27 cellular contexts compared by ENCODE assay signal in genomic region chr19:49771674-49772139, GRCh38. TPM values are rescaled to one million over a fixed set of nuclear protein-coding genes. Genes with fewer than 3 reads are reported as not detected.
A peak's percentile ranks its signal among the peaks of the same experiment; 100 is the strongest.
DNase-seq lines count a peak whose midpoint lies in the region; ATAC-seq, FAIRE-seq and TF ChIP-seq lines count a peak whose summit lies in the region.
"Had no signal": no experiment of that assay in that cellular context is flagged by ENCODE, and none has a peak within 500 bp of the region (broad histone marks: within the 10 kb centered on the region; RNA-seq: fewer than 3 reads in every experiment).

No MANE protein-coding gene starts in this region.

- BruUV-seq in K562 (replicated peaks; lab: Mats Ljungman, UMichigan): no TSS peak
- no TSS peak for BruUV-seq in mammary epithelial cell (replicated peaks; lab: Mats Ljungman, UMichigan)

- no peak overlapping the region for H3T11ph ChIP-seq in H9 (ENCODE audit: low read length)

- H3K4me1 Mint-ChIP-seq in H9: peaks cover 17 to 19% of the 10 kb centered on the region in 2 experiments
- H3K4me1 Mint-ChIP-seq in natural killer cell: peaks cover 60 to 78% of the 10 kb centered on the region in 2 donors

- no peak overlapping the region for H4K5ac ChIP-seq in H9 (ENCODE audit: insufficient read length, low read depth, low read length)

- H3K9ac ChIP-seq in H9 (ENCODE audit: extremely low read depth, insufficient read length, low read length) (no peak overlapping the region), K562 (ENCODE audit: insufficient read depth in 1 of 2, low read depth in 2 of 2, low read length in 2 of 2) (peak overlapping the region in 1 of 2 experiments; percentile 77; a peak in 1 of 4 replicates), mammary epithelial cell (ENCODE audit: insufficient read depth, low read length) (no peak overlapping the region)
- H3K9ac ChIP-seq: parathyroid adenoma had no signal

- H3K36me3 Mint-ChIP-seq in H9 (ENCODE audit: insufficient read depth in 1 of 3, low read depth in 3 of 3): peaks cover 2 to 15% (median 13%) of the 10 kb centered on the region in 3 experiments
- no peaks in the 10 kb centered on the region for H3K36me3 Mint-ChIP-seq in natural killer cell

- H3K9me3 ChIP-seq in H9 (ENCODE audit: control insufficient read depth, low read depth, low read length): no peaks in the 10 kb centered on the region
- H3K9me3 ChIP-seq in K562 (replicated peaks; ENCODE audit: control insufficient read depth, insufficient read depth, low read depth, low read length): no peaks in the 10 kb centered on the region
- H3K9me3 ChIP-seq in mammary epithelial cell (replicated peaks; ENCODE audit: insufficient read depth, low read length): no peaks in the 10 kb centered on the region
- H3K9me3 ChIP-seq: ascending aorta; BLaER1 treated with 17β-estradiol and CSF1 and Interleukin-3, amounts not matched to agents 10 nM and 100 nM; gastrocnemius medialis; sigmoid colon; testis had no signal

- peaks cover 8% of the 10 kb centered on the region; the same call in 1 of the 2 replicates for H3K79me2 ChIP-seq in H9 (ENCODE audit: insufficient read depth, low read length)
- H3K79me2 ChIP-seq in K562 (ENCODE audit: control insufficient read depth, insufficient read depth, low read length): peaks cover 90% of the 10 kb centered on the region
- peaks cover 81% of the 10 kb centered on the region for H3K79me2 ChIP-seq in mammary epithelial cell (ENCODE audit: insufficient read depth, low read length)

- no peak overlapping the region for H2AK5ac ChIP-seq in H9 (ENCODE audit: insufficient read length, low read length)

- H3K56ac ChIP-seq in H9 (ENCODE audit: insufficient read length, low read depth, low read length): no peak overlapping the region

- no peaks in the 10 kb centered on the region for H3K9me3 Mint-ChIP-seq in H9
- H3K9me3 Mint-ChIP-seq in natural killer cell: no peaks in the 10 kb centered on the region
- H3K9me3 Mint-ChIP-seq: activated B cell treated with CpG ODN at 0.5 μM for 24 hours; activated naive CD4-positive, alpha-beta T cell treated with anti-CD3 and anti-CD28 coated beads, Interleukin-2, amount 10 ng/mL, durations not matched to agents 7 days and 5 days; memory B cell had no signal

- H4K8ac ChIP-seq in H9 (replicated peaks; ENCODE audit: insufficient read length, low read depth, low read length): no peak overlapping the region

- H2AFZ ChIP-seq in H9 (ENCODE audit: low read length) (no peak overlapping the region), K562 (ENCODE audit: low read depth, low read length) (no peak overlapping the region), mammary epithelial cell (ENCODE audit: low read depth, low read length) (no peak overlapping the region)
- H2AFZ ChIP-seq: parathyroid adenoma had no signal

- TF ChIP-seq CTCF in H9 (conservative IDR thresholded peaks at IDR 0.05) (no peak), K562 (IDR thresholded peaks at IDR 0.05 in 2 of 3, conservative IDR thresholded peaks at IDR 0.05 in 1 of 3; ENCODE audit: insufficient read depth in 2 of 3, low read depth in 1 of 3, low read length in 3 of 3) (no peak), natural killer cell (IDR thresholded peaks at IDR 0.05) (no peak), mammary epithelial cell (conservative IDR thresholded peaks at IDR 0.05 in 1 of 2, IDR thresholded peaks at IDR 0.05 in 1 of 2; ENCODE audit: extremely low read depth in 1 of 2, insufficient read depth in 1 of 2, low read depth in 1 of 2, low read length in 2 of 2) (no peak)

- H2BK5ac ChIP-seq in H9 (ENCODE audit: insufficient read length, low read length): no peak overlapping the region

- CTCF ChIA-PET in K562 (lab: Yijun Ruan, JAX; ENCODE audit: low intra/inter-chr PET ratio) (no interaction called here), mammary epithelial cell (lab: Charles Lee; ENCODE audit: low non-redundant PET) (no interaction called here)

- H3K9me1 ChIP-seq in K562 (ENCODE audit: control insufficient read depth, insufficient read depth, low read length): no peaks in the 10 kb centered on the region

- TF ChIP-seq POLR2A in K562 (conservative IDR thresholded peaks at IDR 0.05): no peak

- intact Hi-C loops in K562 (cut with micrococcal nuclease): no loop called here
- intact Hi-C loops in natural killer cell (cut with micrococcal nuclease): no loop called here
- intact Hi-C loops in mammary epithelial cell (cut with micrococcal nuclease): no loop called here

- H3K23me2 ChIP-seq in H9 (ENCODE audit: insufficient read length, low read depth, low read length, poor library complexity, severe bottlenecking): peaks cover 7% of the 10 kb centered on the region

- H2BK120ac ChIP-seq in H9 (ENCODE audit: low read depth, low read length, poor library complexity, severe bottlenecking): no peak overlapping the region

- H3K79me1 ChIP-seq in H9 (ENCODE audit: insufficient read depth, low read depth, low read length, poor library complexity, severe bottlenecking): peaks cover 13% of the 10 kb centered on the region

- ATAC-seq in K562: no peak
- peak; percentile 56 to 62 (median 56) for ATAC-seq in natural killer cell
- ATAC-seq: esophagus mucosa, gastrocnemius medialis had no signal

- H3K4me1 ChIP-seq in H9 (ENCODE audit: insufficient read depth, low read length) (no peaks in the 10 kb centered on the region), K562 (replicated peaks in 1 of 2; ENCODE audit: control insufficient read depth in 2 of 2, insufficient read depth in 2 of 2, low read length in 2 of 2) (peaks cover 58 to 83% of the 10 kb centered on the region in 2 experiments), mammary epithelial cell (ENCODE audit: insufficient read depth, low read length) (peaks cover 18% of the 10 kb centered on the region)

- no peak overlapping the region for H2BK15ac ChIP-seq in H9 (ENCODE audit: low read depth, low read length)

- H3K27me3 ChIP-seq in H9 (ENCODE audit: insufficient read depth, low read length) (no peaks in the 10 kb centered on the region), K562 (ENCODE audit: control insufficient read depth in 2 of 2, insufficient read depth in 2 of 2, low read length in 2 of 2) (no peaks in the 10 kb centered on the region), mammary epithelial cell (ENCODE audit: insufficient read depth, low read length) (no peaks in the 10 kb centered on the region)
- H3K27me3 ChIP-seq: ascending aorta; BLaER1 treated with 17β-estradiol and CSF1 and Interleukin-3, amounts not matched to agents 10 nM and 100 nM; gastrocnemius medialis; sigmoid colon; testis had no signal

- POLR2A ChIA-PET in K562 (lab: Yijun Ruan, JAX): interaction anchor here (0.6 to 2.2 kb wide), 2 partner anchors 14 to 821 kb away, joined by 3 to 5 read pairs; no protein-coding TSS in a partner anchor

- no peak overlapping the region for H3K4me3 ChIP-seq in K562
- H3K4me3 ChIP-seq in mammary epithelial cell (replicated peaks in 1 of 3; ENCODE audit: insufficient read depth in 1 of 3, low read depth in 2 of 3, low read length in 3 of 3): no peak overlapping the region
- H3K4me3 ChIP-seq: ascending aorta; BLaER1 treated with 17β-estradiol and CSF1 and Interleukin-3, amounts not matched to agents 10 nM and 100 nM; gastrocnemius medialis; sigmoid colon; SK-N-MC; testis had no signal

- H3K27ac Mint-ChIP-seq in H9 (peak overlapping the region in 2 of 3 experiments; percentile 27 to 38; a peak in 3 of 7 replicates), natural killer cell (peak overlapping the region; percentile 84 to 93)
- H3K27ac Mint-ChIP-seq: activated B cell treated with CpG ODN at 0.5 μM for 24 hours; activated naive CD4-positive, alpha-beta T cell treated with anti-CD3 and anti-CD28 coated beads, Interleukin-2, amount 10 ng/mL, durations not matched to agents 7 days and 5 days; memory B cell had no signal

- H4K20me1 ChIP-seq in H9 (ENCODE audit: control insufficient read depth, insufficient read depth, insufficient read length) (no peaks in the 10 kb centered on the region), K562 (replicated peaks; ENCODE audit: control insufficient read depth, insufficient read depth, low read length) (peaks cover 5% of the 10 kb centered on the region; the same call in 1 of the 2 replicates), mammary epithelial cell (ENCODE audit: insufficient read depth, low read length) (no peaks in the 10 kb centered on the region)

- H3K4me3 Mint-ChIP-seq in H9 (peak overlapping the region in 1 of 2 experiments; percentile 2; a peak in 2 of 5 replicates), natural killer cell (peak overlapping the region; percentile 82)
- H3K4me3 Mint-ChIP-seq: activated B cell treated with CpG ODN at 0.5 μM for 24 hours; activated naive CD4-positive, alpha-beta T cell treated with anti-CD3 and anti-CD28 coated beads, Interleukin-2, amount 10 ng/mL, durations not matched to agents 7 days and 5 days; memory B cell had no signal

- WGBS in H9 (ENCODE audit: extremely low coverage, insufficient read length, low lambda C conversion rate): no CpG with 5 or more reads among the region's 13 CpGs
- 87% methylated on average over 12 of the region's 13 CpGs for WGBS in K562 (ENCODE audit: insufficient coverage, low coverage, missing lambda C conversion rate)
- 95% methylated on average over 11 of the region's 13 CpGs for WGBS in mammary epithelial cell (ENCODE audit: low coverage, missing lambda C conversion rate)

- H3K36me3 ChIP-seq in K562 (ENCODE audit: control insufficient read depth, insufficient read depth, low read length) (peaks cover 57% of the 10 kb centered on the region), mammary epithelial cell (ENCODE audit: insufficient read depth, low read length) (no peaks in the 10 kb centered on the region)
- H3K36me3 ChIP-seq: gastrocnemius medialis had no signal

- H3K27me3 Mint-ChIP-seq in H9 (ENCODE audit: low read depth): no peaks in the 10 kb centered on the region
- H3K27me3 Mint-ChIP-seq in natural killer cell (ENCODE audit: low read depth in 2 of 2): no peaks in the 10 kb centered on the region
- H3K27me3 Mint-ChIP-seq: activated B cell treated with CpG ODN at 0.5 μM for 24 hours; activated naive CD4-positive, alpha-beta T cell treated with anti-CD3 and anti-CD28 coated beads, Interleukin-2, amount 10 ng/mL, durations not matched to agents 7 days and 5 days; memory B cell had no signal

- DNase-seq in H9 (no peak), K562 (ENCODE audit: extremely low read depth in 1 of 4, low spot score in 3 of 4) (no peak), natural killer cell (peak; percentile 50), mammary epithelial cell (no peak), RKO (ENCODE audit: low spot score) (no peak)
- no peak for DNase-seq in activated effector memory CD4-positive, alpha-beta T cell treated with Interleukin-2 at 50 U/mL for 16 hours
- DNase-seq: ACHN; activated B cell treated with CpG ODN at 0.5 μM for 24 hours; activated CD4-positive, alpha-beta T cell treated with anti-CD3 and anti-CD28 coated beads, Interleukin-2, amount 50 U/mL, for 48 hours; activated naive CD4-positive, alpha-beta T cell treated with anti-CD3 and anti-CD28 coated beads, Interleukin-2, amount 10 ng/mL, durations not matched to agents 7 days and 5 days; activated T-cell treated with anti-CD3 and anti-CD28 coated beads, Interleukin-2, amount 50 U/mL, for 1 hour; Calu3; central memory CD4-positive, alpha-beta T cell; gastrocnemius medialis; hypothalamus; NCI-H510A; NK-92 treated with Interleukin-12 subunit alpha and Interleukin-12 subunit beta, amount 100 ng/mL, for 24 hours; sigmoid colon; testis had no signal

- TF ChIP-seq EP300 in K562 (IDR thresholded peaks at IDR 0.05; ENCODE audit: low read length): no peak

- H3K18ac ChIP-seq in H9 (ENCODE audit: insufficient read length, low read depth, low read length): no peak overlapping the region

- H3K4ac ChIP-seq in H9 (ENCODE audit: low read depth, low read length): no peak overlapping the region

- no peak for FAIRE-seq in K562 (lab: Jason Lieb, UNC)
- FAIRE-seq: keratinocyte, RCC 7860 had no signal

- TF ChIP-seq RAD21 in K562 (CRISPR knock-in tag; conservative IDR thresholded peaks at IDR 0.05 in 1 of 2, IDR thresholded peaks at IDR 0.05 in 1 of 2): no peak

- H3K23ac ChIP-seq in H9 (ENCODE audit: insufficient read length, low read depth, low read length): no peak overlapping the region

- H3K27ac ChIP-seq in H9 (ENCODE audit: insufficient read length, low read depth, low read length) (no peak overlapping the region), K562 (ENCODE audit: extremely low read depth, low read depth, low read length) (peak overlapping the region; percentile 39; the same call in 2 of the 3 replicates), mammary epithelial cell (ENCODE audit: insufficient read depth, low read depth, low read length) (no peak overlapping the region)
- H3K27ac ChIP-seq: ascending aorta; BLaER1 treated with 17β-estradiol and CSF1 and Interleukin-3, amounts not matched to agents 10 nM and 100 nM; gastrocnemius medialis; parathyroid adenoma; sigmoid colon; SK-N-MC; testis had no signal

- no peak overlapping the region for H2BK20ac ChIP-seq in H9 (ENCODE audit: low read depth, low read length, poor library complexity, severe bottlenecking)

- in situ Hi-C loops in K562 (cut with MboI) (no loop called here), mammary epithelial cell (cut with MboI; ENCODE audit: low sequenced_read_pairs in 2 of 2) (no loop called here)

- H3K4me2 ChIP-seq in H9 (ENCODE audit: insufficient read depth, insufficient read length, low read length) (no peak overlapping the region), K562 (ENCODE audit: insufficient read depth, low read length) (no peak overlapping the region), mammary epithelial cell (ENCODE audit: insufficient read depth, low read depth, low read length) (no peak overlapping the region)
- H3K4me2 ChIP-seq: BLaER1 treated with 17β-estradiol and CSF1 and Interleukin-3, amounts not matched to agents 10 nM and 100 nM had no signal

- H4K91ac ChIP-seq in H9 (ENCODE audit: insufficient read length, low read depth, low read length): no peak overlapping the region

- H3K14ac ChIP-seq in H9 (ENCODE audit: insufficient read depth, low read length): no peak overlapping the region

- H2BK12ac ChIP-seq in H9 (ENCODE audit: insufficient read length, low read depth, low read length): no peak overlapping the region

- dilution Hi-C loops in mammary epithelial cell (cut with HindIII; ENCODE audit: low sequenced_read_pairs): no loop called here

RNA-seq across cellular contexts. Expression of gene AP2A1, which starts 4.9 kb away (rescaled TPM):
- total RNA-seq in H9 (2021): 108 and 109 TPM in 2 replicates
- 142 and 352 TPM in 2 replicates for total RNA-seq in K562 (2011; cell fraction: chromatin; rRNA removed; ENCODE audit: low replicate concordance)
- 179 and 183 TPM in 2 replicates for total RNA-seq in K562 (2011; cell fraction: nucleolus; rRNA removed)
- total RNA-seq in K562 (2011; cell fraction: nucleoplasm; rRNA removed): 173 and 215 TPM in 2 replicates
- total RNA-seq in K562 (2014; rRNA removed): 77.6 and 109 TPM in 2 replicates
- total RNA-seq in K562 (2014; rRNA removed; fragmentation: Illumina TruSeq; extraction: Trizol): 21.5 and 23.4 TPM in 2 replicates
- 29.1 and 31.8 TPM in 2 replicates for total RNA-seq in K562 (2015; rRNA removed; fragmentation: Illumina TruSeq; extraction: Trizol)
- total RNA-seq in K562 (2021): 138 and 150 TPM in 2 replicates
- polyA plus RNA-seq in K562 (2011; rRNA removed): 31.9 and 75.2 TPM in 2 replicates
- 57.0 and 118 TPM in 2 replicates for polyA plus RNA-seq in K562 (2011; cell fraction: cytosol; rRNA removed)
- 98.4 and 141 TPM in 2 replicates for polyA plus RNA-seq in K562 (2011; cell fraction: nucleus; rRNA removed)
- polyA plus RNA-seq in K562 (2012): 97.7 and 117 TPM in 2 replicates
- 47.0 and 81.3 TPM in 2 replicates for polyA plus RNA-seq in K562 (2014; fragmentation: Illumina TruSeq; extraction: Trizol)
- polyA plus RNA-seq in K562 (2014; fragmentation: Nextera tagmentation; extraction: Ambion mirVana): 1 to 10 TPM in 1 of 2 experiments, under 1 TPM in 1; 0.55 to 1.5 TPM
- polyA plus RNA-seq in K562 (2014; rRNA removed): 89.6 and 91.9 TPM in 2 replicates
- 65.8 and 75.2 TPM in 2 replicates for polyA minus RNA-seq in K562 (2011; rRNA and poly(A)+ RNA removed)
- polyA minus RNA-seq in K562 (2011; cell fraction: cytosol; rRNA and poly(A)+ RNA removed): 102 and 161 TPM in 2 replicates
- 54.4 and 66.2 TPM in 2 replicates for polyA minus RNA-seq in K562 (2011; cell fraction: nucleus; rRNA and poly(A)+ RNA removed)
- 100 to 1,000 TPM; 137 to 163 (median 161) TPM for total RNA-seq in natural killer cell
- total RNA-seq in mammary epithelial cell: 10 to 100 TPM; 70.3 to 98.8 TPM
- polyA plus RNA-seq in mammary epithelial cell: 78.2 TPM
- 70.8 TPM for polyA minus RNA-seq in mammary epithelial cell

RNA-seq across cellular contexts. Expression of gene TSKS, which starts 8.6 kb away (rescaled TPM):
- total RNA-seq in H9 (2021) (0.28 and 0.37 TPM in 2 replicates), K562 (2014; rRNA removed) (3.3 and 4.5 TPM in 2 replicates), K562 (2014; rRNA removed; fragmentation: Illumina TruSeq; extraction: Trizol) (0.64 and 0.80 TPM in 2 replicates), K562 (2015; rRNA removed; fragmentation: Illumina TruSeq; extraction: Trizol) (1.2 and 1.3 TPM in 2 replicates), K562 (2021) (2.3 and 2.4 TPM in 2 replicates), natural killer cell (1 to 10 TPM in 2 of 3 donors, under 1 TPM in 1; 0.35 to 2.4 (median 1.7) TPM), mammary epithelial cell (not detected)
- total RNA-seq in K562 (2011; cell fraction: chromatin; rRNA removed; ENCODE audit: low replicate concordance): 3.2 and 5.6 TPM in 2 replicates
- total RNA-seq in K562 (2011; cell fraction: nucleolus; rRNA removed): 4.0 and 5.0 TPM in 2 replicates
- 2.4 TPM in 2 replicates for total RNA-seq in K562 (2011; cell fraction: nucleoplasm; rRNA removed)
- polyA plus RNA-seq in K562 (2011; rRNA removed) (0.75 and 1.4 TPM in 2 replicates), K562 (2014; fragmentation: Illumina TruSeq; extraction: Trizol) (0.70 and 1.2 TPM in 2 replicates), K562 (2014; fragmentation: Nextera tagmentation; extraction: Ambion mirVana) (under 1 TPM; 0.14 to 0.35 TPM), K562 (2014; rRNA removed) (1.9 and 2.2 TPM in 2 replicates), mammary epithelial cell (not detected)
- 1.0 and 1.6 TPM in 2 replicates for polyA plus RNA-seq in K562 (2011; cell fraction: cytosol; rRNA removed)
- 2.7 and 3.3 TPM in 2 replicates for polyA plus RNA-seq in K562 (2011; cell fraction: nucleus; rRNA removed)
- 2.9 and 4.5 TPM in 2 replicates for polyA plus RNA-seq in K562 (2012)
- polyA minus RNA-seq in K562 (2011; rRNA and poly(A)+ RNA removed): 0.42 and 0.49 TPM in 2 replicates
- polyA minus RNA-seq in K562 (2011; cell fraction: cytosol; rRNA and poly(A)+ RNA removed): 0.86 and 1.0 TPM in 2 replicates
- 1.4 and 2.2 TPM in 2 replicates for polyA minus RNA-seq in K562 (2011; cell fraction: nucleus; rRNA and poly(A)+ RNA removed)
- not detected for polyA minus RNA-seq in mammary epithelial cell
- total RNA-seq: ascending aorta, Calu3 had no signal

RNA-seq across cellular contexts. Expression of gene FUZ, which starts 41.4 kb away (rescaled TPM):
- total RNA-seq in H9 (2021): 25.1 and 29.7 TPM in 2 replicates
- 5.3 and 13.3 TPM in 2 replicates for total RNA-seq in K562 (2011; cell fraction: chromatin; rRNA removed; ENCODE audit: low replicate concordance)
- 8.2 and 9.1 TPM in 2 replicates for total RNA-seq in K562 (2011; cell fraction: nucleolus; rRNA removed)
- total RNA-seq in K562 (2011; cell fraction: nucleoplasm; rRNA removed): 8.2 and 8.4 TPM in 2 replicates
- 6.6 and 10.6 TPM in 2 replicates for total RNA-seq in K562 (2014; rRNA removed)
- total RNA-seq in K562 (2014; rRNA removed; fragmentation: Illumina TruSeq; extraction: Trizol): 1.9 and 3.5 TPM in 2 replicates
- total RNA-seq in K562 (2015; rRNA removed; fragmentation: Illumina TruSeq; extraction: Trizol): 2.9 and 3.8 TPM in 2 replicates
- total RNA-seq in K562 (2021): 6.7 and 7.6 TPM in 2 replicates
- 2.7 and 3.6 TPM in 2 replicates for polyA plus RNA-seq in K562 (2011; rRNA removed)
- polyA plus RNA-seq in K562 (2011; cell fraction: cytosol; rRNA removed): 4.8 and 5.7 TPM in 2 replicates
- 7.4 and 9.5 TPM in 2 replicates for polyA plus RNA-seq in K562 (2011; cell fraction: nucleus; rRNA removed)
- polyA plus RNA-seq in K562 (2012): 6.3 and 6.4 TPM in 2 replicates
- polyA plus RNA-seq in K562 (2014; fragmentation: Illumina TruSeq; extraction: Trizol): 3.2 and 4.5 TPM in 2 replicates
- under 1 TPM in 1 of 2 experiments, not detected in 1; 0.17 TPM for polyA plus RNA-seq in K562 (2014; fragmentation: Nextera tagmentation; extraction: Ambion mirVana)
- polyA plus RNA-seq in K562 (2014; rRNA removed): 4.7 and 11.5 TPM in 2 replicates
- polyA minus RNA-seq in K562 (2011; rRNA and poly(A)+ RNA removed): 2.0 and 2.2 TPM in 2 replicates
- 2.6 and 6.6 TPM in 2 replicates for polyA minus RNA-seq in K562 (2011; cell fraction: cytosol; rRNA and poly(A)+ RNA removed)
- 1.2 and 3.7 TPM in 2 replicates for polyA minus RNA-seq in K562 (2011; cell fraction: nucleus; rRNA and poly(A)+ RNA removed)
- 10 to 100 TPM; 17.7 to 33.1 (median 20.6) TPM for total RNA-seq in natural killer cell
- total RNA-seq in mammary epithelial cell: 10 to 100 TPM in 1 of 2 donors, 1 to 10 TPM in 1; 9.2 to 10.8 TPM
- polyA plus RNA-seq in mammary epithelial cell: 9.0 TPM
- polyA minus RNA-seq in mammary epithelial cell: 34.3 TPM

RNA-seq across cellular contexts. Expression of gene MED25, which starts 46.4 kb away (rescaled TPM):
- total RNA-seq in H9 (2021) (76.7 and 77.5 TPM in 2 replicates), K562 (2014; rRNA removed) (19.3 and 30.1 TPM in 2 replicates), K562 (2014; rRNA removed; fragmentation: Illumina TruSeq; extraction: Trizol) (15.7 and 17.1 TPM in 2 replicates), K562 (2015; rRNA removed; fragmentation: Illumina TruSeq; extraction: Trizol) (14.5 and 16.0 TPM in 2 replicates), K562 (2021) (83.5 and 93.9 TPM in 2 replicates), natural killer cell (100 to 1,000 TPM in 1 of 3 donors, 10 to 100 TPM in 2; 64.2 to 132 (median 69.5) TPM), mammary epithelial cell (10 to 100 TPM; 18.3 to 51.8 TPM)
- 109 and 190 TPM in 2 replicates for total RNA-seq in K562 (2011; cell fraction: chromatin; rRNA removed; ENCODE audit: low replicate concordance)
- total RNA-seq in K562 (2011; cell fraction: nucleolus; rRNA removed): 97.8 and 99.2 TPM in 2 replicates
- 109 and 111 TPM in 2 replicates for total RNA-seq in K562 (2011; cell fraction: nucleoplasm; rRNA removed)
- polyA plus RNA-seq in K562 (2011; rRNA removed) (23.0 and 31.0 TPM in 2 replicates), K562 (2014; fragmentation: Illumina TruSeq; extraction: Trizol) (56.7 and 72.9 TPM in 2 replicates), K562 (2014; fragmentation: Nextera tagmentation; extraction: Ambion mirVana) (1 to 10 TPM; 4.1 to 4.4 TPM), K562 (2014; rRNA removed) (37.8 and 40.3 TPM in 2 replicates), mammary epithelial cell (29.7 TPM)
- 18.3 and 19.6 TPM in 2 replicates for polyA plus RNA-seq in K562 (2011; cell fraction: cytosol; rRNA removed)
- 111 and 131 TPM in 2 replicates for polyA plus RNA-seq in K562 (2011; cell fraction: nucleus; rRNA removed)
- 57.3 and 63.8 TPM in 2 replicates for polyA plus RNA-seq in K562 (2012)
- 20.8 and 22.4 TPM in 2 replicates for polyA minus RNA-seq in K562 (2011; rRNA and poly(A)+ RNA removed)
- 35.9 and 50.9 TPM in 2 replicates for polyA minus RNA-seq in K562 (2011; cell fraction: cytosol; rRNA and poly(A)+ RNA removed)
- 38.8 and 53.6 TPM in 2 replicates for polyA minus RNA-seq in K562 (2011; cell fraction: nucleus; rRNA and poly(A)+ RNA removed)
- polyA minus RNA-seq in mammary epithelial cell: 45.4 TPM
